In the genomic region with DNA sequence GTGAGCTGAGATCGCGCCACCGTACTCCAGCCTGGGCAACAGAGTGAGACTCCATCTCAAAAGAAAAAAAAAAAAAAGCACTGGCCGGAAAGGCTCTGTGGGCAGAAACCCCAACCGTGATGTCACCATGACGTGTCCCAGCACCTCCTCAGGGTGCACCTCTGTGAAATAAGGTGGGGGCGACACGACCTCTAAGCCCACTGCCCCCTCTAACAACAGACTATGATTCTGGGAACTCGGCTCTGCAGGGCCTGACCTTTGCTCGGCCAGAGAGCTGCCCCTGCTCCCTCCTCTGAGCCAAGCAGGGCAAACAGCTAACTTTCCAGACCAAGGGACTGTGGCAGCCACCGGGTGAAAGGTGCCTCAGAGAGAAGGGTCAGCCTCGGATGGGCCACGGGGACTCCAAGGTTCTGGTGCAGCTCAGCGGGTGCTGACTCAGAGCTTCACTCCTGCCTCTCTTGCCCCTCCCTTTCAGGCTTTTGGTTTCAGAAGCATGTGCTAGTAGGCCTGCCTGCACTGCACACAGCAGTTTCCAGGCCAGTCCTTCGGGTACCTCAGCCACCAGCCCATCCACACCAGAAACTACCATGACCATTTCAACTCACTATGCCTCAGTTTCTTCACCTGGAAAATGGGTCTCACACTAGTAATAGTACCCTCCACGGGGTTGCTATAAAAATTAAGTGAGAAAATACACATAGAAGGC, we compare ENCODE assay signal across 8 cellular contexts. TPM values are rescaled to one million over a fixed set of nuclear protein-coding genes. Genes with fewer than 3 reads are reported as not detected.
DNase-seq lines count a peak whose midpoint lies in the region; ATAC-seq lines count a peak whose summit lies in the region.

No MANE protein-coding gene starts in this region.

- peaks cover 59% of the 10 kb centered on the region for H3K4me1 Mint-ChIP-seq in activated CD8-positive, alpha-beta T cell treated with anti-CD3 and anti-CD28 coated beads, Interleukin-2, amount 10 ng/mL, durations not matched to agents 7 days and 5 days (ENCODE audit: low read depth)

- H3K36me3 Mint-ChIP-seq in activated CD8-positive, alpha-beta T cell treated with anti-CD3 and anti-CD28 coated beads, Interleukin-2, amount 10 ng/mL, durations not matched to agents 7 days and 5 days (ENCODE audit: low read depth): peaks cover 27% of the 10 kb centered on the region

- H3K27ac ChIP-seq in epithelial cell of prostate: peak overlapping the region; percentile 99

- POLR2A ChIA-PET in activated CD8-positive, alpha-beta T cell treated with anti-CD3 and anti-CD28 coated beads, Interleukin-2, amount 10 ng/mL, durations not matched to agents 7 days and 5 days (lab: Charles Lee): interaction anchor here (0.7 kb wide), 1 partner anchor 13 kb away, joined by 4 read pairs; no protein-coding TSS in a partner anchor

- H3K4me3 Mint-ChIP-seq in activated CD8-positive, alpha-beta T cell treated with anti-CD3 and anti-CD28 coated beads, Interleukin-2, amount 10 ng/mL, durations not matched to agents 7 days and 5 days: peak overlapping the region; percentile 40

- H3K27me3 Mint-ChIP-seq in activated CD8-positive, alpha-beta T cell treated with anti-CD3 and anti-CD28 coated beads, Interleukin-2, amount 10 ng/mL, durations not matched to agents 7 days and 5 days (ENCODE audit: low read depth): no peaks in the 10 kb centered on the region

- H3K9me3 Mint-ChIP-seq in activated CD8-positive, alpha-beta T cell treated with anti-CD3 and anti-CD28 coated beads, Interleukin-2, amount 10 ng/mL, durations not matched to agents 7 days and 5 days (ENCODE audit: insufficient read depth): no peaks in the 10 kb centered on the region

- peak; percentile 65 for DNase-seq in activated CD8-positive, alpha-beta T cell treated with anti-CD3 and anti-CD28 coated beads, Interleukin-2, amount 10 ng/mL, durations not matched to agents 7 days and 5 days
- no peak for DNase-seq in epithelial cell of prostate (ENCODE audit: low read depth, low spot score)
- peak; percentile 86 for DNase-seq in renal cortical epithelial cell (ENCODE audit: low read depth)
- DNase-seq in effector CD8-positive, alpha-beta T cell (lab: John Stamatoyannopoulos, UW): no peak
- DNase-seq in kidney glomerular epithelial cell (lab: John Stamatoyannopoulos, UW): no peak
- DNase-seq in NCI-H1105 treated with DMSO at 0.1 percent for 48 hours (lab: John Stamatoyannopoulos, UW): no peak

- H3K27ac Mint-ChIP-seq in activated CD8-positive, alpha-beta T cell treated with anti-CD3 and anti-CD28 coated beads, Interleukin-2, amount 10 ng/mL, durations not matched to agents 7 days and 5 days: peak overlapping the region; percentile 98

- CTCF ChIA-PET in activated CD8-positive, alpha-beta T cell treated with anti-CD3 and anti-CD28 coated beads, Interleukin-2, amount 10 ng/mL, durations not matched to agents 7 days and 5 days (lab: Charles Lee): interaction anchor here (0.7 to 7.0 kb wide), 4 partner anchors 8 to 27 kb away, joined by 3 to 158 read pairs (median 14); a partner anchor contains a TSS

- peak; percentile 74 for ATAC-seq in GM18867 (IDR thresholded peaks at IDR 0.05; ENCODE audit: unreplicated experiment)
- ATAC-seq in HG03432 (IDR thresholded peaks at IDR 0.05; ENCODE audit: unreplicated experiment): peak; percentile 51
- ATAC-seq in activated CD8-positive, alpha-beta T cell treated with anti-CD3 and anti-CD28 coated beads, Interleukin-2, amount 10 ng/mL, durations not matched to agents 7 days and 5 days: peak; percentile 22

RNA-seq across cellular contexts. Expression of a gene that starts 8.0 kb away (rescaled TPM):
- 10 to 100 TPM; 52.9 to 58.9 TPM for total RNA-seq in activated CD8-positive, alpha-beta T cell treated with anti-CD3 and anti-CD28 coated beads, Interleukin-2, amount 10 ng/mL, durations not matched to agents 7 days and 5 days
- 165 and 404 TPM in 2 replicates for total RNA-seq in renal cortical epithelial cell

RNA-seq across cellular contexts. Expression of a gene that starts 13.9 kb away (rescaled TPM):
- 10 to 100 TPM; 36.7 to 37.6 TPM for total RNA-seq in activated CD8-positive, alpha-beta T cell treated with anti-CD3 and anti-CD28 coated beads, Interleukin-2, amount 10 ng/mL, durations not matched to agents 7 days and 5 days
- total RNA-seq in renal cortical epithelial cell: 37.2 and 74.1 TPM in 2 replicates

RNA-seq across cellular contexts. Expression of a gene that starts 14.3 kb away (rescaled TPM):
- 10 to 100 TPM; 52.6 to 56.2 TPM for total RNA-seq in activated CD8-positive, alpha-beta T cell treated with anti-CD3 and anti-CD28 coated beads, Interleukin-2, amount 10 ng/mL, durations not matched to agents 7 days and 5 days
- 144 and 167 TPM in 2 replicates for total RNA-seq in renal cortical epithelial cell

RNA-seq across cellular contexts. Expression of a gene that starts 23.4 kb away (rescaled TPM):
- under 1 TPM; 0.97 TPM for total RNA-seq in activated CD8-positive, alpha-beta T cell treated with anti-CD3 and anti-CD28 coated beads, Interleukin-2, amount 10 ng/mL, durations not matched to agents 7 days and 5 days
- 0.65 TPM in 1 of 2 replicates, not detected in the other for total RNA-seq in renal cortical epithelial cell

Comparison
In these comparisons a context has a peak if more than half of its experiments do, and no peak if none do; other contexts are left out.
1. ATAC-seq: peak in every context shown above with its lines; median percentile 74 in GM18867; 51 in HG03432; 22 in activated CD8-positive, alpha-beta T cell treated with anti-CD3 and anti-CD28 coated beads, Interleukin-2, amount 10 ng/mL, durations not matched to agents 7 days and 5 days.
2. DNase-seq: peak in activated CD8-positive, alpha-beta T cell treated with anti-CD3 and anti-CD28 coated beads, Interleukin-2, amount 10 ng/mL, durations not matched to agents 7 days and 5 days (single experiment) and renal cortical epithelial cell (single experiment); none in epithelial cell of prostate (single experiment), effector CD8-positive, alpha-beta T cell (single experiment), kidney glomerular epithelial cell (single experiment) and NCI-H1105 treated with DMSO at 0.1 percent for 48 hours (single experiment).